ENCODE assay signal across 1 cellular context in genomic region chr20:8505817-8506216, GRCh38.
TF ChIP-seq lines count a peak whose summit lies in the region.

No MANE protein-coding gene starts in this region.

TF ChIP-seq in H1, 55 proteins besides CTCF, POLR2A, EP300 and RAD21 (continued from another document):
- TF ChIP-seq ATF2 (IDR thresholded peaks at IDR 0.05; ENCODE audit: low read length) (no peak), SP1 (IDR thresholded peaks at IDR 0.05; ENCODE audit: low read depth, low read length) (no peak)
